1 cellular context compared by ENCODE assay signal in genomic region chr1:203140743-203141520, GRCh38.
TF ChIP-seq lines count a peak whose summit lies in the region.

No MANE protein-coding gene starts in this region.

TF ChIP-seq in H1, 55 proteins besides CTCF, POLR2A, EP300 and RAD21:
- TF ChIP-seq CREB1 (IDR thresholded peaks at IDR 0.05): no peak
- TF ChIP-seq SIRT6 (IDR thresholded peaks at IDR 0.05; ENCODE audit: low read length): no peak
- no peak for TF ChIP-seq SP1 (IDR thresholded peaks at IDR 0.05; ENCODE audit: low read depth, low read length)
- TF ChIP-seq CHD1 (IDR thresholded peaks at IDR 0.05; ENCODE audit: low read depth, low read length): no peak
- TF ChIP-seq RNF2 (IDR thresholded peaks at IDR 0.05; ENCODE audit: borderline replicate concordance, low read depth, low read length, missing control alignments, poor library complexity, severe bottlenecking): no peak
- TF ChIP-seq POLR2AphosphoS5 (IDR thresholded peaks at IDR 0.05; ENCODE audit: low read depth, low read length): no peak
- TF ChIP-seq JUND (IDR thresholded peaks at IDR 0.05; ENCODE audit: low read length): no peak
- TF ChIP-seq CEBPB (IDR thresholded peaks at IDR 0.05; ENCODE audit: low read depth, low read length): no peak
- TF ChIP-seq NRF1 (IDR thresholded peaks at IDR 0.05; ENCODE audit: low read depth, low read length): no peak
- no peak for TF ChIP-seq POU5F1 (IDR thresholded peaks at IDR 0.05; ENCODE audit: low read depth, low read length)
- no peak for TF ChIP-seq CHD2 (IDR thresholded peaks at IDR 0.05; ENCODE audit: low read length)
- no peak for TF ChIP-seq MAFK (IDR thresholded peaks at IDR 0.05; ENCODE audit: low read depth, low read length)
- no peak for TF ChIP-seq TEAD4 (IDR thresholded peaks at IDR 0.05; ENCODE audit: low read depth, low read length)
- TF ChIP-seq TAF1 (IDR thresholded peaks at IDR 0.05; ENCODE audit: low read depth, low read length): no peak
- no peak for TF ChIP-seq RXRA (IDR thresholded peaks at IDR 0.05; ENCODE audit: insufficient read depth, low read depth, low read length)
- no peak for TF ChIP-seq MAX (IDR thresholded peaks at IDR 0.05)
- no peak for TF ChIP-seq HDAC6 (IDR thresholded peaks at IDR 0.05; ENCODE audit: low read depth, low read length)
